30 cellular contexts compared by ENCODE assay signal in genomic region chr2:167411367-167411766, GRCh38.
DNase-seq lines count a peak whose midpoint lies in the region; ATAC-seq, FAIRE-seq and TF ChIP-seq lines count a peak whose summit lies in the region.
"Had no signal": no experiment of that assay in that cellular context is flagged by ENCODE, and none has a peak within 500 bp of the region (broad histone marks: within the 10 kb centered on the region; RNA-seq: fewer than 3 reads in every experiment).

No MANE protein-coding gene starts in this region.

- no peaks in the 10 kb centered on the region for H3K4me1 ChIP-seq in SK-N-SH (ENCODE audit: control insufficient read depth in 1 of 2, insufficient read depth in 2 of 2, low read depth in 1 of 2, low read length in 1 of 2)
- H3K4me1 ChIP-seq: A549, ascending aorta, BE2C, sigmoid colon, suprapubic skin had no signal

- CTCF ChIA-PET in SK-N-SH (lab: Yijun Ruan, JAX), result no interaction called here
- CTCF ChIA-PET in activated CD8-positive, alpha-beta memory T cell treated with anti-CD3 and anti-CD28 coated beads, Interleukin-2, amount 10 ng/mL, durations not matched to agents 7 days and 5 days (lab: Charles Lee), result interaction anchor here (0.7 kb wide), 1 partner anchor 77 kb away, joined by 3 read pairs; no protein-coding TSS in a partner anchor

- no peaks in the 10 kb centered on the region for H3K36me3 ChIP-seq in SK-N-SH (replicated peaks in 1 of 2; ENCODE audit: control insufficient read depth in 1 of 2, insufficient read depth in 2 of 2, low read length in 1 of 2)
- H3K36me3 ChIP-seq in brain microvascular endothelial cell (replicated peaks), result no peaks in the 10 kb centered on the region
- H3K36me3 ChIP-seq: ascending aorta, BE2C, neutrophil, sigmoid colon, suprapubic skin had no signal

- H3K4me3 ChIP-seq in SK-N-SH (ENCODE audit: low read depth in 2 of 2, low read length in 1 of 2), result no peak overlapping the region
- H3K4me3 ChIP-seq in LNCaP clone FGC (ENCODE audit: low read depth, low read length), result no peak overlapping the region
- H3K4me3 ChIP-seq in brain microvascular endothelial cell (ENCODE audit: low read depth, low read length), result no peak overlapping the region
- H3K4me3 ChIP-seq in coronary artery, result no peak overlapping the region
- H3K4me3 ChIP-seq: A549, ascending aorta, sigmoid colon, SK-N-MC, suprapubic skin had no signal

- H3K4me1 Mint-ChIP-seq in activated CD8-positive, alpha-beta memory T cell treated with anti-CD3 and anti-CD28 coated beads, Interleukin-2, amount 10 ng/mL, durations not matched to agents 7 days and 5 days, result no peaks in the 10 kb centered on the region
- H3K4me1 Mint-ChIP-seq: activated naive CD8-positive, alpha-beta T cell treated with anti-CD3 and anti-CD28 coated beads, Interleukin-2, amount 10 ng/mL, durations not matched to agents 7 days and 5 days; central memory CD8-positive, alpha-beta T cell; mesothelial cell of epicardium; naive B cell; stimulated activated memory B cell treated with anti-CD40 and anti-IgM and Interleukin-4, amounts not matched to agents 10 μg/mL and 1 μg/mL and 100 μg/mL, for 72 hours had no signal

- peak; percentile 9 for FAIRE-seq in urothelium cell line (lab: Jason Lieb, UNC)
- FAIRE-seq: A549, keratinocyte had no signal

- no peaks in the 10 kb centered on the region for H3F3A ChIP-seq in SK-N-SH (replicated peaks; ENCODE audit: insufficient read depth)

- H3K4me2 ChIP-seq in SK-N-SH, result no peak overlapping the region
- H3K4me2 ChIP-seq: A549 had no signal

- H2AFZ ChIP-seq in SK-N-SH (ENCODE audit: low read depth), result no peak overlapping the region

- no peak for ATAC-seq in SK-N-SH treated with all-trans-retinoic acid at 6 μM for 48 hours
- no peak for ATAC-seq in GM19023 (IDR thresholded peaks at IDR 0.05; ENCODE audit: unreplicated experiment)
- ATAC-seq in activated CD8-positive, alpha-beta memory T cell treated with anti-CD3 and anti-CD28 coated beads, Interleukin-2, amount 10 ng/mL, durations not matched to agents 7 days and 5 days, result no peak
- ATAC-seq: A549; stimulated activated memory B cell treated with anti-CD40 and anti-IgM and Interleukin-4, amounts not matched to agents 10 μg/mL and 1 μg/mL and 100 μg/mL, for 72 hours had no signal

- no peaks in the 10 kb centered on the region for H3K79me2 ChIP-seq in SK-N-SH (ENCODE audit: insufficient read depth)

- H3K27me3 ChIP-seq in SK-N-SH (ENCODE audit: insufficient read depth) (no peaks in the 10 kb centered on the region), brain microvascular endothelial cell (replicated peaks) (no peaks in the 10 kb centered on the region)
- H3K27me3 ChIP-seq: ascending aorta, BE2C, neutrophil, sigmoid colon, suprapubic skin had no signal

- no peaks in the 10 kb centered on the region for H4K20me1 ChIP-seq in SK-N-SH (ENCODE audit: insufficient read depth)

- no peaks in the 10 kb centered on the region for H3K9me2 ChIP-seq in SK-N-SH

- no peaks in the 10 kb centered on the region for H3K27me3 Mint-ChIP-seq in activated CD8-positive, alpha-beta memory T cell treated with anti-CD3 and anti-CD28 coated beads, Interleukin-2, amount 10 ng/mL, durations not matched to agents 7 days and 5 days
- H3K27me3 Mint-ChIP-seq: activated naive CD8-positive, alpha-beta T cell treated with anti-CD3 and anti-CD28 coated beads, Interleukin-2, amount 10 ng/mL, durations not matched to agents 7 days and 5 days; activated T-cell treated with anti-CD3 and anti-CD28 coated beads, Interleukin-2, amount 50 U/mL, for 24 hours; central memory CD8-positive, alpha-beta T cell; naive B cell; stimulated activated memory B cell treated with anti-CD40 and anti-IgM and Interleukin-4, amounts not matched to agents 10 μg/mL and 1 μg/mL and 100 μg/mL, for 72 hours had no signal

- H3K27ac Mint-ChIP-seq in activated CD8-positive, alpha-beta memory T cell treated with anti-CD3 and anti-CD28 coated beads, Interleukin-2, amount 10 ng/mL, durations not matched to agents 7 days and 5 days, result no peak overlapping the region
- H3K27ac Mint-ChIP-seq: activated naive CD8-positive, alpha-beta T cell treated with anti-CD3 and anti-CD28 coated beads, Interleukin-2, amount 10 ng/mL, durations not matched to agents 7 days and 5 days; activated T-cell treated with anti-CD3 and anti-CD28 coated beads, Interleukin-2, amount 50 U/mL, for 24 hours; H9; mesothelial cell of epicardium; naive B cell; stimulated activated memory B cell treated with anti-CD40 and anti-IgM and Interleukin-4, amounts not matched to agents 10 μg/mL and 1 μg/mL and 100 μg/mL, for 72 hours had no signal

- no peaks in the 10 kb centered on the region for H3K36me3 Mint-ChIP-seq in activated CD8-positive, alpha-beta memory T cell treated with anti-CD3 and anti-CD28 coated beads, Interleukin-2, amount 10 ng/mL, durations not matched to agents 7 days and 5 days
- H3K36me3 Mint-ChIP-seq: activated naive CD8-positive, alpha-beta T cell treated with anti-CD3 and anti-CD28 coated beads, Interleukin-2, amount 10 ng/mL, durations not matched to agents 7 days and 5 days; mesothelial cell of epicardium; naive B cell; stimulated activated memory B cell treated with anti-CD40 and anti-IgM and Interleukin-4, amounts not matched to agents 10 μg/mL and 1 μg/mL and 100 μg/mL, for 72 hours had no signal

- no peak for TF ChIP-seq EP300 in SK-N-SH (IDR thresholded peaks at IDR 0.05; ENCODE audit: borderline replicate concordance in 1 of 2, low read depth in 1 of 2, low read length in 1 of 2)

- DNase-seq in SK-N-SH (no peak), LNCaP clone FGC (ENCODE audit: low read depth) (no peak), brain microvascular endothelial cell (no peak), urothelium cell line (ENCODE audit: low spot score) (no peak), coronary artery (ENCODE audit: low spot score) (no peak)
- no peak for DNase-seq in activated CD8-positive, alpha-beta memory T cell treated with anti-CD3 and anti-CD28 coated beads, Interleukin-2, amount 10 ng/mL, durations not matched to agents 7 days and 5 days
- DNase-seq: activated CD4-positive, alpha-beta T cell treated with anti-CD3 and anti-CD28 coated beads for 4 hours; activated gamma-delta T cell; activated naive CD8-positive, alpha-beta T cell treated with anti-CD3 and anti-CD28 coated beads, Interleukin-2, amount 10 ng/mL, durations not matched to agents 7 days and 5 days; activated T-cell treated with anti-CD3 and anti-CD28 coated beads, Interleukin-2, amount 50 U/mL, for 24 hours; BE2C; GDM1; H9; KG1; naive B cell; NCI-H526; RPMI8226; sigmoid colon; stimulated activated CD4-positive, alpha-beta T cell treated with anti-CD3 and anti-CD28 coated beads, Interleukin-4, amount 100 ng/mL, for 24 hours had no signal

- no peak overlapping the region for H3K9ac ChIP-seq in SK-N-SH

- no peak overlapping the region for H3K4me3 Mint-ChIP-seq in activated CD8-positive, alpha-beta memory T cell treated with anti-CD3 and anti-CD28 coated beads, Interleukin-2, amount 10 ng/mL, durations not matched to agents 7 days and 5 days
- H3K4me3 Mint-ChIP-seq: activated naive CD8-positive, alpha-beta T cell treated with anti-CD3 and anti-CD28 coated beads, Interleukin-2, amount 10 ng/mL, durations not matched to agents 7 days and 5 days; activated T-cell treated with anti-CD3 and anti-CD28 coated beads, Interleukin-2, amount 50 U/mL, for 24 hours; central memory CD8-positive, alpha-beta T cell; H9; mesothelial cell of epicardium; naive B cell; stimulated activated memory B cell treated with anti-CD40 and anti-IgM and Interleukin-4, amounts not matched to agents 10 μg/mL and 1 μg/mL and 100 μg/mL, for 72 hours had no signal

- POLR2A ChIA-PET in SK-N-SH (lab: Yijun Ruan, JAX), result no interaction called here

- TF ChIP-seq RAD21 in SK-N-SH (IDR thresholded peaks at IDR 0.05; ENCODE audit: low read length), result 0 out of 2 replicates have a peak, but pooled peaks have one; percentile 21

- H3K9me3 Mint-ChIP-seq in activated CD8-positive, alpha-beta memory T cell treated with anti-CD3 and anti-CD28 coated beads, Interleukin-2, amount 10 ng/mL, durations not matched to agents 7 days and 5 days (ENCODE audit: low read depth), result peaks cover 2% of the 10 kb centered on the region

- TF ChIP-seq CTCF in SK-N-SH (IDR thresholded peaks at IDR 0.05), result peak; percentile 18
- TF ChIP-seq CTCF in LNCaP clone FGC (IDR thresholded peaks at IDR 0.05; ENCODE audit: control insufficient read depth, extremely low read depth, insufficient read depth), result 0 out of 2 replicates have a peak, but pooled peaks have one; percentile 14
- peak; percentile 2 for TF ChIP-seq CTCF in brain microvascular endothelial cell (IDR thresholded peaks at IDR 0.05; ENCODE audit: low read depth, low read length, missing control alignments)
- no peak for TF ChIP-seq CTCF in coronary artery (IDR thresholded peaks at IDR 0.05)

- H3K27ac ChIP-seq in SK-N-SH (ENCODE audit: low read depth in 2 of 2, low read length in 1 of 2), result no peak overlapping the region
- no peak overlapping the region for H3K27ac ChIP-seq in brain microvascular endothelial cell
- no peak overlapping the region for H3K27ac ChIP-seq in coronary artery
- H3K27ac ChIP-seq: A549, ascending aorta, neutrophil, sigmoid colon, SK-N-MC, suprapubic skin had no signal

- no peaks in the 10 kb centered on the region for H3K9me3 ChIP-seq in SK-N-SH
- H3K9me3 ChIP-seq: A549, BE2C, neutrophil, suprapubic skin had no signal

- in situ Hi-C loops in brain microvascular endothelial cell (cut with HindIII; ENCODE audit: low pct_ligation_motif_present, low sequenced_read_pairs), result no loop called here

TF ChIP-seq in SK-N-SH, 30 proteins besides CTCF, POLR2A, EP300 and RAD21 (continues in another document):
- TF ChIP-seq YY1 (IDR thresholded peaks at IDR 0.05; ENCODE audit: low read depth) (no peak), FOXJ3 (CRISPR knock-in tag; IDR thresholded peaks at IDR 0.05) (no peak), TCF12 (IDR thresholded peaks at IDR 0.05) (no peak), ELF1 (IDR thresholded peaks at IDR 0.05) (no peak), RXRA (IDR thresholded peaks at IDR 0.05; ENCODE audit: borderline replicate concordance, low read depth) (no peak)
- TF ChIP-seq, protein P1, sequence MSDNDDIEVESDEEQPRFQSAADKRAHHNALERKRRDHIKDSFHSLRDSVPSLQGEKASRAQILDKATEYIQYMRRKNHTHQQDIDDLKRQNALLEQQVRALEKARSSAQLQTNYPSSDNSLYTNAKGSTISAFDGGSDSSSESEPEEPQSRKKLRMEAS (IDR thresholded peaks at IDR 0.05; ENCODE audit: low read depth), result no peak

TF ChIP-seq in SK-N-SH treated with all-trans-retinoic acid at 6 μM for 48 hours, 23 proteins besides CTCF, POLR2A, EP300 and RAD21 (continues in another document):
- TF ChIP-seq ESRRG (CRISPR knock-in tag; IDR thresholded peaks at IDR 0.05), result no peak
- no peak for TF ChIP-seq ZNF70 (CRISPR knock-in tag; IDR thresholded peaks at IDR 0.05)
- TF ChIP-seq ZC3H10 (CRISPR knock-in tag; IDR thresholded peaks at IDR 0.05), result no peak
- no peak for TF ChIP-seq GLIS3 (CRISPR knock-in tag; IDR thresholded peaks at IDR 0.05)
- no peak for TF ChIP-seq PPARA (CRISPR knock-in tag; IDR thresholded peaks at IDR 0.05; ENCODE audit: borderline replicate concordance)
- no peak for TF ChIP-seq TCF4 (CRISPR knock-in tag; IDR thresholded peaks at IDR 0.05; ENCODE audit: borderline replicate concordance)
- no peak for TF ChIP-seq ISL1 (CRISPR knock-in tag; IDR thresholded peaks at IDR 0.05)
- TF ChIP-seq RARB (CRISPR knock-in tag; IDR thresholded peaks at IDR 0.05), result no peak
